ENCODE assay signal across 1 cellular context in genomic region chr15:51622269-51623180, GRCh38.
TF ChIP-seq lines count a peak whose summit lies in the region.

Gene DMXL2, minus strand, starts transcription at chr15:51622771. Its CDS starts 226 bp downstream, at chr15:51622545.

TF ChIP-seq in K562, 482 proteins besides CTCF, POLR2A, EP300 and RAD21 (continued from another document and continues in another):
- TF ChIP-seq, protein P1, sequence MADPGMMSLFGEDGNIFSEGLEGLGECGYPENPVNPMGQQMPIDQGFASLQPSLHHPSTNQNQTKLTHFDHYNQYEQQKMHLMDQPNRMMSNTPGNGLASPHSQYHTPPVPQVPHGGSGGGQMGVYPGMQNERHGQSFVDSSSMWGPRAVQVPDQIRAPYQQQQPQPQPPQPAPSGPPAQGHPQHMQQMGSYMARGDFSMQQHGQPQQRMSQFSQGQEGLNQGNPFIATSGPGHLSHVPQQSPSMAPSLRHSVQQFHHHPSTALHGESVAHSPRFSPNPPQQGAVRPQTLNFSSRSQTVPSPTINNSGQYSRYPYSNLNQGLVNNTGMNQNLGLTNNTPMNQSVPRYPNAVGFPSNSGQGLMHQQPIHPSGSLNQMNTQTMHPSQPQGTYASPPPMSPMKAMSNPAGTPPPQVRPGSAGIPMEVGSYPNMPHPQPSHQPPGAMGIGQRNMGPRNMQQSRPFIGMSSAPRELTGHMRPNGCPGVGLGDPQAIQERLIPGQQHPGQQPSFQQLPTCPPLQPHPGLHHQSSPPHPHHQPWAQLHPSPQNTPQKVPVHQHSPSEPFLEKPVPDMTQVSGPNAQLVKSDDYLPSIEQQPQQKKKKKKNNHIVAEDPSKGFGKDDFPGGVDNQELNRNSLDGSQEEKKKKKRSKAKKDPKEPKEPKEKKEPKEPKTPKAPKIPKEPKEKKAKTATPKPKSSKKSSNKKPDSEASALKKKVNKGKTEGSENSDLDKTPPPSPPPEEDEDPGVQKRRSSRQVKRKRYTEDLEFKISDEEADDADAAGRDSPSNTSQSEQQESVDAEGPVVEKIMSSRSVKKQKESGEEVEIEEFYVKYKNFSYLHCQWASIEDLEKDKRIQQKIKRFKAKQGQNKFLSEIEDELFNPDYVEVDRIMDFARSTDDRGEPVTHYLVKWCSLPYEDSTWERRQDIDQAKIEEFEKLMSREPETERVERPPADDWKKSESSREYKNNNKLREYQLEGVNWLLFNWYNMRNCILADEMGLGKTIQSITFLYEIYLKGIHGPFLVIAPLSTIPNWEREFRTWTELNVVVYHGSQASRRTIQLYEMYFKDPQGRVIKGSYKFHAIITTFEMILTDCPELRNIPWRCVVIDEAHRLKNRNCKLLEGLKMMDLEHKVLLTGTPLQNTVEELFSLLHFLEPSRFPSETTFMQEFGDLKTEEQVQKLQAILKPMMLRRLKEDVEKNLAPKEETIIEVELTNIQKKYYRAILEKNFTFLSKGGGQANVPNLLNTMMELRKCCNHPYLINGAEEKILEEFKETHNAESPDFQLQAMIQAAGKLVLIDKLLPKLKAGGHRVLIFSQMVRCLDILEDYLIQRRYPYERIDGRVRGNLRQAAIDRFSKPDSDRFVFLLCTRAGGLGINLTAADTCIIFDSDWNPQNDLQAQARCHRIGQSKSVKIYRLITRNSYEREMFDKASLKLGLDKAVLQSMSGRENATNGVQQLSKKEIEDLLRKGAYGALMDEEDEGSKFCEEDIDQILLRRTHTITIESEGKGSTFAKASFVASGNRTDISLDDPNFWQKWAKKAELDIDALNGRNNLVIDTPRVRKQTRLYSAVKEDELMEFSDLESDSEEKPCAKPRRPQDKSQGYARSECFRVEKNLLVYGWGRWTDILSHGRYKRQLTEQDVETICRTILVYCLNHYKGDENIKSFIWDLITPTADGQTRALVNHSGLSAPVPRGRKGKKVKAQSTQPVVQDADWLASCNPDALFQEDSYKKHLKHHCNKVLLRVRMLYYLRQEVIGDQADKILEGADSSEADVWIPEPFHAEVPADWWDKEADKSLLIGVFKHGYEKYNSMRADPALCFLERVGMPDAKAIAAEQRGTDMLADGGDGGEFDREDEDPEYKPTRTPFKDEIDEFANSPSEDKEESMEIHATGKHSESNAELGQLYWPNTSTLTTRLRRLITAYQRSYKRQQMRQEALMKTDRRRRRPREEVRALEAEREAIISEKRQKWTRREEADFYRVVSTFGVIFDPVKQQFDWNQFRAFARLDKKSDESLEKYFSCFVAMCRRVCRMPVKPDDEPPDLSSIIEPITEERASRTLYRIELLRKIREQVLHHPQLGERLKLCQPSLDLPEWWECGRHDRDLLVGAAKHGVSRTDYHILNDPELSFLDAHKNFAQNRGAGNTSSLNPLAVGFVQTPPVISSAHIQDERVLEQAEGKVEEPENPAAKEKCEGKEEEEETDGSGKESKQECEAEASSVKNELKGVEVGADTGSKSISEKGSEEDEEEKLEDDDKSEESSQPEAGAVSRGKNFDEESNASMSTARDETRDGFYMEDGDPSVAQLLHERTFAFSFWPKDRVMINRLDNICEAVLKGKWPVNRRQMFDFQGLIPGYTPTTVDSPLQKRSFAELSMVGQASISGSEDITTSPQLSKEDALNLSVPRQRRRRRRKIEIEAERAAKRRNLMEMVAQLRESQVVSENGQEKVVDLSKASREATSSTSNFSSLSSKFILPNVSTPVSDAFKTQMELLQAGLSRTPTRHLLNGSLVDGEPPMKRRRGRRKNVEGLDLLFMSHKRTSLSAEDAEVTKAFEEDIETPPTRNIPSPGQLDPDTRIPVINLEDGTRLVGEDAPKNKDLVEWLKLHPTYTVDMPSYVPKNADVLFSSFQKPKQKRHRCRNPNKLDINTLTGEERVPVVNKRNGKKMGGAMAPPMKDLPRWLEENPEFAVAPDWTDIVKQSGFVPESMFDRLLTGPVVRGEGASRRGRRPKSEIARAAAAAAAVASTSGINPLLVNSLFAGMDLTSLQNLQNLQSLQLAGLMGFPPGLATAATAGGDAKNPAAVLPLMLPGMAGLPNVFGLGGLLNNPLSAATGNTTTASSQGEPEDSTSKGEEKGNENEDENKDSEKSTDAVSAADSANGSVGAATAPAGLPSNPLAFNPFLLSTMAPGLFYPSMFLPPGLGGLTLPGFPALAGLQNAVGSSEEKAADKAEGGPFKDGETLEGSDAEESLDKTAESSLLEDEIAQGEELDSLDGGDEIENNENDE (IDR thresholded peaks at IDR 0.05; ENCODE audit: low read depth, low read length): no peak
- TF ChIP-seq MLLT1 (IDR thresholded peaks at IDR 0.05): no peak; a peak in 1 of 4 replicates
- peak; percentile 66 for TF ChIP-seq ETV5 (CRISPR knock-in tag; IDR thresholded peaks at IDR 0.05; ENCODE audit: low read depth)
- no peak for TF ChIP-seq ZEB2 (IDR thresholded peaks at IDR 0.05)
- no peak for TF ChIP-seq ZNF586 (CRISPR knock-in tag; conservative IDR thresholded peaks at IDR 0.05)
- TF ChIP-seq PTTG1 (tag; IDR thresholded peaks at IDR 0.05; ENCODE audit: low read depth): no peak
- TF ChIP-seq ASH1L (IDR thresholded peaks at IDR 0.05; ENCODE audit: borderline replicate concordance, low read depth, partially characterized antibody): no peak
- peak; percentile 41; the same call in 1 of the 2 replicates for TF ChIP-seq TARDBP (IDR thresholded peaks at IDR 0.05)
- no peak for TF ChIP-seq ARHGAP35 (IDR thresholded peaks at IDR 0.05; ENCODE audit: partially characterized antibody)
- TF ChIP-seq NFE2 (IDR thresholded peaks at IDR 0.05; ENCODE audit: low read depth): 0 out of 2 replicates have a peak, but pooled peaks have one; percentile 1
- no peak for TF ChIP-seq SMAD2 (IDR thresholded peaks at IDR 0.05; ENCODE audit: low read depth, low read length)
- no peak for TF ChIP-seq ZNF41 (CRISPR knock-in tag; conservative IDR thresholded peaks at IDR 0.05)
- peak; percentile 73 for TF ChIP-seq SAFB (IDR thresholded peaks at IDR 0.05; ENCODE audit: borderline replicate concordance, low read depth, low read length)
- TF ChIP-seq SOX6 (IDR thresholded peaks at IDR 0.05): no peak
- TF ChIP-seq HNRNPH1 (optimal IDR thresholded peaks at IDR 0.05; ENCODE audit: low read depth, low read length): no peak
- TF ChIP-seq PTRF (tag; IDR thresholded peaks at IDR 0.05): no peak
- 0 out of 2 replicates have a peak, but pooled peaks have one; percentile 8 for TF ChIP-seq MBD2 (IDR thresholded peaks at IDR 0.05; ENCODE audit: borderline replicate concordance, low read depth)
- TF ChIP-seq, protein P2, sequence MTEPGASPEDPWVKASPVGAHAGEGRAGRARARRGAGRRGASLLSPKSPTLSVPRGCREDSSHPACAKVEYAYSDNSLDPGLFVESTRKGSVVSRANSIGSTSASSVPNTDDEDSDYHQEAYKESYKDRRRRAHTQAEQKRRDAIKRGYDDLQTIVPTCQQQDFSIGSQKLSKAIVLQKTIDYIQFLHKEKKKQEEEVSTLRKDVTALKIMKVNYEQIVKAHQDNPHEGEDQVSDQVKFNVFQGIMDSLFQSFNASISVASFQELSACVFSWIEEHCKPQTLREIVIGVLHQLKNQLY (CRISPR knock-in tag; conservative IDR thresholded peaks at IDR 0.05): no peak
- TF ChIP-seq ILK (tag; IDR thresholded peaks at IDR 0.05; ENCODE audit: borderline replicate concordance, low read depth): no peak
- no peak for TF ChIP-seq CEBPB (tag; IDR thresholded peaks at IDR 0.05)
- peak; percentile 82 for TF ChIP-seq ZNF395 (CRISPR knock-in tag; IDR thresholded peaks at IDR 0.05)
- TF ChIP-seq BRD4 (IDR thresholded peaks at IDR 0.05): no peak
- TF ChIP-seq SRF (CRISPR knock-in tag; IDR thresholded peaks at IDR 0.05): no peak
- peak; percentile 79 for TF ChIP-seq BHLHE40 (IDR thresholded peaks at IDR 0.05; ENCODE audit: low read length)
- no peak for TF ChIP-seq STAT5A (IDR thresholded peaks at IDR 0.05; ENCODE audit: borderline replicate concordance, low read length)
- TF ChIP-seq EHMT2 (IDR thresholded peaks at IDR 0.05): no peak
- peak; percentile 20; the same call in 1 of the 2 replicates for TF ChIP-seq MTA3 (IDR thresholded peaks at IDR 0.05; ENCODE audit: borderline replicate concordance)
- TF ChIP-seq MAFG (tag; conservative IDR thresholded peaks at IDR 0.05): no peak
- TF ChIP-seq, protein P3, sequence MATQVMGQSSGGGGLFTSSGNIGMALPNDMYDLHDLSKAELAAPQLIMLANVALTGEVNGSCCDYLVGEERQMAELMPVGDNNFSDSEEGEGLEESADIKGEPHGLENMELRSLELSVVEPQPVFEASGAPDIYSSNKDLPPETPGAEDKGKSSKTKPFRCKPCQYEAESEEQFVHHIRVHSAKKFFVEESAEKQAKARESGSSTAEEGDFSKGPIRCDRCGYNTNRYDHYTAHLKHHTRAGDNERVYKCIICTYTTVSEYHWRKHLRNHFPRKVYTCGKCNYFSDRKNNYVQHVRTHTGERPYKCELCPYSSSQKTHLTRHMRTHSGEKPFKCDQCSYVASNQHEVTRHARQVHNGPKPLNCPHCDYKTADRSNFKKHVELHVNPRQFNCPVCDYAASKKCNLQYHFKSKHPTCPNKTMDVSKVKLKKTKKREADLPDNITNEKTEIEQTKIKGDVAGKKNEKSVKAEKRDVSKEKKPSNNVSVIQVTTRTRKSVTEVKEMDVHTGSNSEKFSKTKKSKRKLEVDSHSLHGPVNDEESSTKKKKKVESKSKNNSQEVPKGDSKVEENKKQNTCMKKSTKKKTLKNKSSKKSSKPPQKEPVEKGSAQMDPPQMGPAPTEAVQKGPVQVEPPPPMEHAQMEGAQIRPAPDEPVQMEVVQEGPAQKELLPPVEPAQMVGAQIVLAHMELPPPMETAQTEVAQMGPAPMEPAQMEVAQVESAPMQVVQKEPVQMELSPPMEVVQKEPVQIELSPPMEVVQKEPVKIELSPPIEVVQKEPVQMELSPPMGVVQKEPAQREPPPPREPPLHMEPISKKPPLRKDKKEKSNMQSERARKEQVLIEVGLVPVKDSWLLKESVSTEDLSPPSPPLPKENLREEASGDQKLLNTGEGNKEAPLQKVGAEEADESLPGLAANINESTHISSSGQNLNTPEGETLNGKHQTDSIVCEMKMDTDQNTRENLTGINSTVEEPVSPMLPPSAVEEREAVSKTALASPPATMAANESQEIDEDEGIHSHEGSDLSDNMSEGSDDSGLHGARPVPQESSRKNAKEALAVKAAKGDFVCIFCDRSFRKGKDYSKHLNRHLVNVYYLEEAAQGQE (CRISPR knock-in tag; IDR thresholded peaks at IDR 0.05; ENCODE audit: low read depth): no peak
- 0 out of 2 replicates have a peak, but pooled peaks have one; percentile 29 for TF ChIP-seq ELF2 (CRISPR knock-in tag; IDR thresholded peaks at IDR 0.05)
- TF ChIP-seq ZNF79 (CRISPR knock-in tag; IDR thresholded peaks at IDR 0.05; ENCODE audit: low read depth): no peak
- no peak for TF ChIP-seq STAG1 (CRISPR knock-in tag; IDR thresholded peaks at IDR 0.05; ENCODE audit: borderline replicate concordance)
- no peak for TF ChIP-seq BCLAF1 (IDR thresholded peaks at IDR 0.05; ENCODE audit: borderline replicate concordance in 1 of 2, control insufficient read depth in 1 of 2, low read depth in 2 of 2, low read length in 1 of 2)
- TF ChIP-seq CC2D1A (IDR thresholded peaks at IDR 0.05): no peak
- TF ChIP-seq, protein P4, sequence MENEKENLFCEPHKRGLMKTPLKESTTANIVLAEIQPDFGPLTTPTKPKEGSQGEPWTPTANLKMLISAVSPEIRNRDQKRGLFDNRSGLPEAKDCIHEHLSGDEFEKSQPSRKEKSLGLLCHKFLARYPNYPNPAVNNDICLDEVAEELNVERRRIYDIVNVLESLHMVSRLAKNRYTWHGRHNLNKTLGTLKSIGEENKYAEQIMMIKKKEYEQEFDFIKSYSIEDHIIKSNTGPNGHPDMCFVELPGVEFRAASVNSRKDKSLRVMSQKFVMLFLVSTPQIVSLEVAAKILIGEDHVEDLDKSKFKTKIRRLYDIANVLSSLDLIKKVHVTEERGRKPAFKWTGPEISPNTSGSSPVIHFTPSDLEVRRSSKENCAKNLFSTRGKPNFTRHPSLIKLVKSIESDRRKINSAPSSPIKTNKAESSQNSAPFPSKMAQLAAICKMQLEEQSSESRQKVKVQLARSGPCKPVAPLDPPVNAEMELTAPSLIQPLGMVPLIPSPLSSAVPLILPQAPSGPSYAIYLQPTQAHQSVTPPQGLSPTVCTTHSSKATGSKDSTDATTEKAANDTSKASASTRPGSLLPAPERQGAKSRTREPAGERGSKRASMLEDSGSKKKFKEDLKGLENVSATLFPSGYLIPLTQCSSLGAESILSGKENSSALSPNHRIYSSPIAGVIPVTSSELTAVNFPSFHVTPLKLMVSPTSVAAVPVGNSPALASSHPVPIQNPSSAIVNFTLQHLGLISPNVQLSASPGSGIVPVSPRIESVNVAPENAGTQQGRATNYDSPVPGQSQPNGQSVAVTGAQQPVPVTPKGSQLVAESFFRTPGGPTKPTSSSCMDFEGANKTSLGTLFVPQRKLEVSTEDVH (IDR thresholded peaks at IDR 0.05; ENCODE audit: low read depth, partially characterized antibody): peak; percentile 67
- no peak for TF ChIP-seq TEAD2 (tag; IDR thresholded peaks at IDR 0.05)
